10 cellular contexts compared by ENCODE assay signal in genomic region chr5:37552770-37553719, GRCh38.
DNase-seq lines count a peak whose midpoint lies in the region; ATAC-seq and TF ChIP-seq lines count a peak whose summit lies in the region.
"Had no signal": no experiment of that assay in that cellular context is flagged by ENCODE, and none has a peak within 500 bp of the region (broad histone marks: within the 10 kb centered on the region; RNA-seq: fewer than 3 reads in every experiment).

No MANE protein-coding gene starts in this region.

- peaks cover 10% of the 10 kb centered on the region for H3K4me1 Mint-ChIP-seq in neural progenitor cell
- H3K4me1 Mint-ChIP-seq in T-helper 2 cell treated with Interferon-gamma antibody and Interleukin-4, amounts not matched to agents 5 μg/mL and 100 μg/mL, for 36 hours (ENCODE audit: low read depth), result peaks cover 5% of the 10 kb centered on the region

- no peaks in the 10 kb centered on the region for H3K36me3 Mint-ChIP-seq in neural progenitor cell
- no peaks in the 10 kb centered on the region for H3K36me3 Mint-ChIP-seq in T-helper 2 cell treated with Interferon-gamma antibody and Interleukin-4, amounts not matched to agents 5 μg/mL and 100 μg/mL, for 36 hours (ENCODE audit: low read depth)

- no peaks in the 10 kb centered on the region for H3F3A ChIP-seq in neural progenitor cell (ENCODE audit: low read depth)

- H4K20me1 ChIP-seq in neural progenitor cell (ENCODE audit: low read depth), result no peaks in the 10 kb centered on the region

- TF ChIP-seq CTCF in neural progenitor cell (IDR thresholded peaks at IDR 0.05), result no peak

- H3K79me2 ChIP-seq in neural progenitor cell (ENCODE audit: low read depth), result no peaks in the 10 kb centered on the region

- no peaks in the 10 kb centered on the region for H3K9me3 ChIP-seq in neural progenitor cell (ENCODE audit: low read depth)

- H3K4me2 ChIP-seq in neural progenitor cell, result no peak overlapping the region

- no peak overlapping the region for H3K27ac Mint-ChIP-seq in neural progenitor cell
- no peak overlapping the region for H3K27ac Mint-ChIP-seq in T-helper 2 cell treated with Interferon-gamma antibody and Interleukin-4, amounts not matched to agents 5 μg/mL and 100 μg/mL, for 36 hours
- H3K27ac Mint-ChIP-seq: activated naive CD4-positive, alpha-beta T cell treated with anti-CD3 and anti-CD28 coated beads for 36 hours had no signal

- peaks cover 8% of the 10 kb centered on the region for H3K4me1 ChIP-seq in neural progenitor cell

- no peak overlapping the region for H3K9ac ChIP-seq in neural progenitor cell

- peak overlapping the region; percentile 30 for H3K27ac ChIP-seq in neural progenitor cell

- no peak overlapping the region for H3K4me3 Mint-ChIP-seq in neural progenitor cell
- H3K4me3 Mint-ChIP-seq in T-helper 2 cell treated with Interferon-gamma antibody and Interleukin-4, amounts not matched to agents 5 μg/mL and 100 μg/mL, for 36 hours, result no peak overlapping the region
- H3K4me3 Mint-ChIP-seq: activated naive CD4-positive, alpha-beta T cell treated with anti-CD3 and anti-CD28 coated beads for 36 hours had no signal

- H3K27me3 Mint-ChIP-seq in neural progenitor cell (ENCODE audit: insufficient read depth, low read depth), result no peaks in the 10 kb centered on the region
- H3K27me3 Mint-ChIP-seq in T-helper 2 cell treated with Interferon-gamma antibody and Interleukin-4, amounts not matched to agents 5 μg/mL and 100 μg/mL, for 36 hours (ENCODE audit: low read depth), result no peaks in the 10 kb centered on the region

- no peak overlapping the region for H2AFZ ChIP-seq in neural progenitor cell (replicated peaks)

- ATAC-seq in GM21576 (IDR thresholded peaks at IDR 0.05; ENCODE audit: unreplicated experiment), result no peak
- ATAC-seq in HG03354 (IDR thresholded peaks at IDR 0.05; ENCODE audit: poor library complexity, severe bottlenecking, unreplicated experiment), result no peak
- ATAC-seq: HCT116 had no signal

- no peaks in the 10 kb centered on the region for H3K27me3 ChIP-seq in neural progenitor cell

- H3K36me3 ChIP-seq in neural progenitor cell, result no peaks in the 10 kb centered on the region

- DNase-seq in ELF-1 (ENCODE audit: low read depth, low spot score), result peak; percentile 46
- DNase-seq in MV-4-11 (lab: John Stamatoyannopoulos, UW), result peak; percentile 96
- peak; percentile 91 to 98 for DNase-seq in dermis microvascular lymphatic vessel endothelial cell (ENCODE audit: low read depth in 2 of 2)
- DNase-seq in neural progenitor cell (ENCODE audit: low spot score), result no peak
- no peak for DNase-seq in NCI-H1417 (lab: John Stamatoyannopoulos, UW)
- no peak for DNase-seq in T-helper 2 cell treated with Interferon-gamma antibody and Interleukin-4, amounts not matched to agents 5 μg/mL and 100 μg/mL, for 36 hours (ENCODE audit: low spot score)
- DNase-seq: activated naive CD4-positive, alpha-beta T cell treated with anti-CD3 and anti-CD28 coated beads for 36 hours had no signal

- H3K4me3 ChIP-seq in neural progenitor cell, result no peak overlapping the region

- peaks cover 2% of the 10 kb centered on the region for H3K9me3 Mint-ChIP-seq in neural progenitor cell
- no peaks in the 10 kb centered on the region for H3K9me3 Mint-ChIP-seq in T-helper 2 cell treated with Interferon-gamma antibody and Interleukin-4, amounts not matched to agents 5 μg/mL and 100 μg/mL, for 36 hours

Comparison
In these comparisons a context has a peak if more than half of its experiments do, and no peak if none do; other contexts are left out.
1. DNase-seq: peak in ELF-1 (single experiment), MV-4-11 (single experiment) and dermis microvascular lymphatic vessel endothelial cell (2 of 2); none in neural progenitor cell (single experiment), NCI-H1417 (0 of 3) and T-helper 2 cell treated with Interferon-gamma antibody and Interleukin-4, amounts not matched to agents 5 μg/mL and 100 μg/mL, for 36 hours (single experiment).